Comparison of ENCODE assay signal across 16 cellular contexts in the genomic region with DNA sequence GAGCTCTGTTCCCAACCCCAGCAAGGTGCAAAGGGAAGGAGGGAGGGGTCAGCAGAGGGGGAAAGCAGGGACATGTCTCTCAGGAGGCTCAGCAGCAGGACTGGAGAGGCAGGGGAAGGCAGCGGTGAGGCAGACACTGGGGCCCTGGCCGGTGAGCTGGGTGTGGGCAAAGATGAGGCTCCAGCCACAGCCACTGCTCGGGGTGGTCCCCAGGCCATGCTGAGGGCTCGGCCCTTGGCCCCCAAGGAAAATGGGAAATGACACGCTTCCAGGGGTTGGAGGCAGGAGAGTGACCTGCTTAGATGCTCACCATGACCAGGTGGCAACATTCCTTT. TPM values are rescaled to one million over a fixed set of nuclear protein-coding genes. Genes with fewer than 3 reads are reported as not detected.
DNase-seq lines count a peak whose midpoint lies in the region; ATAC-seq and TF ChIP-seq lines count a peak whose summit lies in the region.
"Had no signal": no experiment of that assay in that cellular context is flagged by ENCODE, and none has a peak within 500 bp of the region (broad histone marks: within the 10 kb centered on the region; RNA-seq: fewer than 3 reads in every experiment).

No MANE protein-coding gene starts in this region.

- no peak overlapping the region for H3K4me3 Mint-ChIP-seq in memory B cell
- H3K4me3 Mint-ChIP-seq in activated T-helper 17 cell treated with anti-CD3 and anti-CD28 coated beads, Interleukin-2, amount 50 U/mL, for 72 hours = no peak overlapping the region
- H3K4me3 Mint-ChIP-seq: CD14-positive monocyte; CD4-positive, alpha-beta T cell; CD8-positive, alpha-beta memory T cell; GM23338; HFFc6 had no signal

- no peaks in the 10 kb centered on the region for H3K79me1 ChIP-seq in neuronal stem cell (ENCODE audit: low read depth, low read length)

- H3K27ac ChIP-seq in WERI-Rb-1 (peak overlapping the region; percentile 87), neuronal stem cell (replicated peaks; ENCODE audit: low read length) (no peak overlapping the region)

- H4K91ac ChIP-seq in neuronal stem cell (ENCODE audit: low read depth, low read length, poor library complexity) = no peak overlapping the region

- no peaks in the 10 kb centered on the region for H3K27me3 Mint-ChIP-seq in memory B cell
- H3K27me3 Mint-ChIP-seq in activated T-helper 17 cell treated with anti-CD3 and anti-CD28 coated beads, Interleukin-2, amount 50 U/mL, for 72 hours = no peaks in the 10 kb centered on the region

- H3K4me3 ChIP-seq in WERI-Rb-1 (ENCODE audit: low read depth, low read length) (no peak overlapping the region), neuronal stem cell (ENCODE audit: low read length in 2 of 2) (no peak overlapping the region)
- H3K4me3 ChIP-seq: GM23338, HAP-1 had no signal

- no peak for DNase-seq in WERI-Rb-1
- DNase-seq in memory B cell (ENCODE audit: low spot score in 2 of 2) = no peak
- DNase-seq in neuronal stem cell (ENCODE audit: low spot score) = no peak
- no peak for DNase-seq in stimulated activated naive CD4-positive, alpha-beta T cell treated with Interleukin-2 at 50 U/mL for 16 hours (lab: John Stamatoyannopoulos, UW)
- no peak for DNase-seq in HuH-7.5 (ENCODE audit: low spot score)
- DNase-seq: CD4-positive, alpha-beta T cell; CD8-positive, alpha-beta memory T cell; DMS53; DMS79 treated with DMSO at 0.1 percent for 48 hours; GF-D8; HFFc6 had no signal

- H2BK15ac ChIP-seq in neuronal stem cell (ENCODE audit: low read length) = peak overlapping the region; percentile 93

- H2AFZ ChIP-seq in neuronal stem cell (ENCODE audit: low read length) = no peak overlapping the region
- H2AFZ ChIP-seq: GM23338 had no signal

- H3K14ac ChIP-seq in neuronal stem cell (ENCODE audit: low read length) = no peak overlapping the region

- H3K27ac Mint-ChIP-seq in memory B cell = peak overlapping the region; percentile 33
- no peak overlapping the region for H3K27ac Mint-ChIP-seq in activated T-helper 17 cell treated with anti-CD3 and anti-CD28 coated beads, Interleukin-2, amount 50 U/mL, for 72 hours
- H3K27ac Mint-ChIP-seq: CD4-positive, alpha-beta T cell; CD8-positive, alpha-beta memory T cell; GM23338; HFFc6 had no signal

- H3K4me1 ChIP-seq in neuronal stem cell (ENCODE audit: control insufficient read depth in 2 of 2, insufficient read depth in 1 of 2, low read depth in 1 of 2, low read length in 2 of 2) = peaks cover 7 to 19% of the 10 kb centered on the region in 2 donors
- H3K4me1 ChIP-seq: HAP-1 had no signal

- H3K4me2 ChIP-seq in neuronal stem cell (ENCODE audit: insufficient read depth, low read length, poor library complexity, severe bottlenecking) = no peak overlapping the region
- H3K4me2 ChIP-seq: GM23338 had no signal

- H4K8ac ChIP-seq in neuronal stem cell (ENCODE audit: low read depth, low read length) = no peak overlapping the region

- no peaks in the 10 kb centered on the region for H3K27me3 ChIP-seq in WERI-Rb-1 (ENCODE audit: insufficient read depth, low read depth, severe bottlenecking)
- peaks cover 0 to 19% (median 2%) of the 10 kb centered on the region in 3 experiments for H3K27me3 ChIP-seq in neuronal stem cell (ENCODE audit: control insufficient read depth in 3 of 3, insufficient read depth in 3 of 3, low read depth in 1 of 3, low read length in 3 of 3)

- H3K36me3 Mint-ChIP-seq in memory B cell = no peaks in the 10 kb centered on the region
- no peaks in the 10 kb centered on the region for H3K36me3 Mint-ChIP-seq in activated T-helper 17 cell treated with anti-CD3 and anti-CD28 coated beads, Interleukin-2, amount 50 U/mL, for 72 hours (ENCODE audit: low read depth)
- H3K36me3 Mint-ChIP-seq: CD8-positive, alpha-beta memory T cell had no signal

- no peak overlapping the region for H3K23ac ChIP-seq in neuronal stem cell (ENCODE audit: low read depth, low read length, poor library complexity)

- no peaks in the 10 kb centered on the region for H3K9me3 Mint-ChIP-seq in memory B cell
- no peaks in the 10 kb centered on the region for H3K9me3 Mint-ChIP-seq in activated T-helper 17 cell treated with anti-CD3 and anti-CD28 coated beads, Interleukin-2, amount 50 U/mL, for 72 hours
- H3K9me3 Mint-ChIP-seq: CD4-positive, alpha-beta T cell; CD8-positive, alpha-beta memory T cell; GM23338; HFFc6 had no signal

- H3K9ac ChIP-seq in neuronal stem cell (ENCODE audit: low read depth, low read length, poor library complexity) = no peak overlapping the region

- peak overlapping the region; percentile 79 for H3K18ac ChIP-seq in neuronal stem cell (ENCODE audit: low read length)

- H3K36me3 ChIP-seq in WERI-Rb-1 (no peaks in the 10 kb centered on the region), neuronal stem cell (replicated peaks in 1 of 2; ENCODE audit: control insufficient read depth in 2 of 2, insufficient read depth in 2 of 2, low read length in 2 of 2) (no peaks in the 10 kb centered on the region)
- H3K36me3 ChIP-seq: HAP-1 had no signal

- H3K4ac ChIP-seq in neuronal stem cell (ENCODE audit: low read length) = no peak overlapping the region

- peak overlapping the region; percentile 88 for H2AK5ac ChIP-seq in neuronal stem cell (ENCODE audit: low read depth, low read length)

- H2BK12ac ChIP-seq in neuronal stem cell (ENCODE audit: low read length) = peak overlapping the region; percentile 7

- H3K9me3 ChIP-seq in WERI-Rb-1 (ENCODE audit: severe bottlenecking) = no peaks in the 10 kb centered on the region
- H3K9me3 ChIP-seq in neuronal stem cell (replicated peaks in 1 of 2; ENCODE audit: control insufficient read depth in 2 of 2, insufficient read depth in 1 of 2, low read depth in 1 of 2, low read length in 2 of 2) = no peaks in the 10 kb centered on the region
- H3K9me3 ChIP-seq: HAP-1 had no signal

- WGBS in neuronal stem cell (ENCODE audit: extremely low coverage in 2 of 2, insufficient read length in 2 of 2, insufficient replicate concordance in 1 of 2), 2 donors = no CpG with 5 or more reads among the region's 5 CpGs

- peak overlapping the region; percentile 7 for H2BK5ac ChIP-seq in neuronal stem cell (ENCODE audit: low read length)

- no peak overlapping the region for H2BK120ac ChIP-seq in neuronal stem cell (ENCODE audit: low read depth, low read length)

- peaks cover 7% of the 10 kb centered on the region for H3K4me1 Mint-ChIP-seq in memory B cell
- no peaks in the 10 kb centered on the region for H3K4me1 Mint-ChIP-seq in activated T-helper 17 cell treated with anti-CD3 and anti-CD28 coated beads, Interleukin-2, amount 50 U/mL, for 72 hours
- H3K4me1 Mint-ChIP-seq: CD8-positive, alpha-beta memory T cell; GM23338 had no signal

- ATAC-seq in memory B cell (ENCODE audit: low read depth) = no peak
- no peak for ATAC-seq in activated T-helper 17 cell treated with anti-CD3 and anti-CD28 coated beads, Interleukin-2, amount 50 U/mL, for 72 hours (replicated peaks)
- ATAC-seq: GM23338 had no signal

- no peak for TF ChIP-seq CTCF in WERI-Rb-1 (IDR thresholded peaks at IDR 0.05; ENCODE audit: low read depth, low read length)

RNA-seq across cellular contexts. Expression of a gene that starts 35.4 kb away (rescaled TPM):
- polyA plus RNA-seq in neuronal stem cell (2013, experiment 1 of 2) = 0.42 TPM
- 0.43 TPM for polyA plus RNA-seq in neuronal stem cell (2013, experiment 2 of 2)
- 10 to 100 TPM in 1 of 2 donors, under 1 TPM in 1; 0.56 to 10.9 TPM for total RNA-seq in activated T-helper 17 cell treated with anti-CD3 and anti-CD28 coated beads, Interleukin-2, amount 50 U/mL, for 72 hours
- total RNA-seq: G401 had no signal
- polyA plus RNA-seq: CD8-positive, alpha-beta memory T cell had no signal
